ENCODE assay signal across 12 cellular contexts in the genomic region with DNA sequence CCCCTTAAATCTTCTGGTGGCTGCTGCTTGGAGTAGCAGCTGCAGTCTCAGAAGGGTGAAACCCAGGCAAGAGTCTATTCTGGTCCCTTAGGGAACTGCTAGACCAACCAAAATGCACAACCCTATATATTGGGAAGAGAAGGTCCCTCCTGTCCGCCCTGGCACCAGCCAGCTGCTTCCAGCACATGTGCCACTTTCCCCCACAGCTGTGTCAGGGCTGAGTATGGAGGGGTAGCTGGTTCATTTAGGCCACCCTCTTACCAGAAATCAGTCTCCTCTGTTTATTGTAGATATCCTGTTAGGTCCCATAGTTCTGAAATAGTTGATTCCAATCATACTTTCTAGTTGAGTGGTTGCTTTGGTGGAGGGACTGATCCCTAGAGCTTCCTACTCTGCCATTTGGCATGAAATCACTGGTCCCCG.
A peak's percentile ranks its signal among the peaks of the same experiment; 100 is the strongest.
DNase-seq lines count a peak whose midpoint lies in the region; ATAC-seq and TF ChIP-seq lines count a peak whose summit lies in the region.
"Had no signal": no experiment of that assay in that cellular context is flagged by ENCODE, and none has a peak within 500 bp of the region (broad histone marks: within the 10 kb centered on the region; RNA-seq: fewer than 3 reads in every experiment).

No MANE protein-coding gene starts in this region.

- no peak for TF ChIP-seq CTCF in foreskin keratinocyte (conservative IDR thresholded peaks at IDR 0.05)

- ATAC-seq in right cardiac atrium (peak; percentile 21 to 50), Right ventricle myocardium inferior (no peak), HG02852 (IDR thresholded peaks at IDR 0.05; ENCODE audit: unreplicated experiment) (no peak), foreskin keratinocyte (no peak), GM21825 (IDR thresholded peaks at IDR 0.05; ENCODE audit: unreplicated experiment) (no peak)

- H3K4me1 ChIP-seq in right cardiac atrium (ENCODE audit: control insufficient read depth, insufficient read depth, low read length) (peaks cover 9% of the 10 kb centered on the region), adipocyte (ENCODE audit: control insufficient read depth, insufficient read depth, low read length) (peaks cover 61% of the 10 kb centered on the region), foreskin keratinocyte (peaks cover 5% of the 10 kb centered on the region)

- H3K9ac ChIP-seq in adipocyte (ENCODE audit: low read length): peak overlapping the region; percentile 53

- H3K36me3 ChIP-seq in adipocyte (ENCODE audit: control insufficient read depth, insufficient read depth, low read length, severe bottlenecking): peaks cover under 1% of the 10 kb centered on the region
- H3K36me3 ChIP-seq: adrenal gland had no signal

- DNase-seq in right cardiac atrium (no peak), Right ventricle myocardium inferior (ENCODE audit: missing footprints) (no peak), adipocyte (ENCODE audit: low read depth) (peak; percentile 71), left kidney (ENCODE audit: low read depth, low spot score) (peak; percentile 9), NCI-H510A (lab: John Stamatoyannopoulos, UW) (no peak), foreskin keratinocyte (no peak)
- DNase-seq: adrenal gland, COR-L47, H7, NCI-H1105 had no signal

- WGBS in right cardiac atrium: 69% methylated on average over 2 of the region's 2 CpGs

- H3K27me3 ChIP-seq in right cardiac atrium (ENCODE audit: control insufficient read depth, insufficient read depth): no peaks in the 10 kb centered on the region
- H3K27me3 ChIP-seq in adipocyte (replicated peaks; ENCODE audit: control insufficient read depth, insufficient read depth, low read length): no peaks in the 10 kb centered on the region
- H3K27me3 ChIP-seq in foreskin keratinocyte: no peaks in the 10 kb centered on the region
- H3K27me3 ChIP-seq: adrenal gland had no signal

- H3K9me3 ChIP-seq in right cardiac atrium (ENCODE audit: control insufficient read depth, low read length) (no peaks in the 10 kb centered on the region), adipocyte (ENCODE audit: control insufficient read depth, low read length) (no peaks in the 10 kb centered on the region)
- H3K9me3 ChIP-seq: adrenal gland had no signal

- H3K27ac ChIP-seq in right cardiac atrium (ENCODE audit: low read length) (no peak overlapping the region), foreskin keratinocyte (no peak overlapping the region)

- H3K4me3 ChIP-seq in right cardiac atrium (ENCODE audit: low read length): no peak overlapping the region
- peak overlapping the region; percentile 71 for H3K4me3 ChIP-seq in adipocyte (ENCODE audit: low read length)
- H3K4me3 ChIP-seq: adrenal gland had no signal

- intact Hi-C loops in right cardiac atrium (cut with DNase I) (no loop called here), Right ventricle myocardium inferior (cut with DNase I) (no loop called here)

Comparison
In these comparisons a context has a peak if more than half of its experiments do, and no peak if none do; other contexts are left out.
1. ATAC-seq: peak in right cardiac atrium (2 of 2); none in Right ventricle myocardium inferior (single experiment), HG02852 (single experiment), foreskin keratinocyte (single experiment) and GM21825 (single experiment).
2. DNase-seq: peak in adipocyte (single experiment) and left kidney (single experiment); none in right cardiac atrium (0 of 3), Right ventricle myocardium inferior (single experiment), NCI-H510A (single experiment) and foreskin keratinocyte (0 of 2).